In genomic region chr9:16575878-16576245, GRCh38 we compare ENCODE assay signal across 25 cellular contexts.
DNase-seq lines count a peak whose midpoint lies in the region; ATAC-seq, FAIRE-seq and TF ChIP-seq lines count a peak whose summit lies in the region.
"Had no signal": no experiment of that assay in that cellular context is flagged by ENCODE, and none has a peak within 500 bp of the region (broad histone marks: within the 10 kb centered on the region; RNA-seq: fewer than 3 reads in every experiment).

No MANE protein-coding gene starts in this region.

- TF ChIP-seq POLR2A in ovary (IDR thresholded peaks at IDR 0.05) (no peak), body of pancreas (IDR thresholded peaks at IDR 0.05) (no peak)

- no peaks in the 10 kb centered on the region for H3K27me3 Mint-ChIP-seq in glutamatergic neuron (ENCODE audit: unreplicated experiment)
- H3K27me3 Mint-ChIP-seq: activated B cell treated with CpG ODN at 0.5 μM for 24 hours; activated naive CD4-positive, alpha-beta T cell treated with anti-CD3 and anti-CD28 coated beads, Interleukin-2, amount 50 U/mL, for 24 hours; activated T-cell treated with anti-CD3 and anti-CD28 coated beads, Interleukin-2, amount 50 U/mL, for 24 hours had no signal

- no peak for ATAC-seq in body of pancreas
- ATAC-seq: activated CD8-positive, alpha-beta T cell treated with anti-CD3 and anti-CD28 coated beads, Interleukin-2, amount 10 ng/mL, durations not matched to agents 7 days and 5 days; stimulated activated naive CD8-positive, alpha-beta T cell treated with anti-CD3 and anti-CD28 coated beads, Interleukin-15, Interleukin-2, amounts not matched to agents 100 U/mL and 50 U/mL, for 24 hours had no signal

- H3K36me3 ChIP-seq in BLaER1, result peaks cover 5% of the 10 kb centered on the region; the same call in 1 of the 2 replicates
- H3K36me3 ChIP-seq in SK-N-MC (ENCODE audit: insufficient read depth, low read length), result no peaks in the 10 kb centered on the region
- H3K36me3 ChIP-seq in ovary, result no peaks in the 10 kb centered on the region
- no peaks in the 10 kb centered on the region for H3K36me3 ChIP-seq in body of pancreas (replicated peaks in 1 of 2; ENCODE audit: insufficient read depth in 1 of 2, low read depth in 2 of 2)
- H3K36me3 ChIP-seq: brain microvascular endothelial cell had no signal

- DNase-seq in SK-N-MC (ENCODE audit: low read depth, low spot score) (no peak), glutamatergic neuron (no peak), ovary (no peak), body of pancreas (no peak), AG20443 (ENCODE audit: low spot score) (no peak), H4 (ENCODE audit: low spot score) (no peak), RCC 7860 (ENCODE audit: low spot score) (no peak)
- DNase-seq: activated B cell treated with CpG ODN at 0.5 μM for 24 hours; activated CD8-positive, alpha-beta T cell treated with anti-CD3 and anti-CD28 coated beads, Interleukin-2, amount 10 ng/mL, durations not matched to agents 7 days and 5 days; activated T-cell treated with anti-CD3 and anti-CD28 coated beads, Interleukin-2, amount 50 U/mL, for 24 hours; brain microvascular endothelial cell; C1 segment of cervical spinal cord; cortex of kidney; Kasumi-1; kidney; NCI-H2081 treated with DMSO at 0.1 percent for 48 hours; NCI-H510A treated with DMSO at 0.1 percent for 48 hours; retina; SHP77 treated with DMSO at 0.1 percent for 48 hours; stimulated activated naive CD8-positive, alpha-beta T cell treated with anti-CD3 and anti-CD28 coated beads, Interleukin-15, Interleukin-2, amounts not matched to agents 100 U/mL and 50 U/mL, for 24 hours had no signal

- intact Hi-C loops in ovary (cut with DNase I), result no loop called here
- intact Hi-C loops in body of pancreas (cut with DNase I), result no loop called here

- H3K9me3 Mint-ChIP-seq in glutamatergic neuron (ENCODE audit: unreplicated experiment), result no peaks in the 10 kb centered on the region
- H3K9me3 Mint-ChIP-seq: activated B cell treated with CpG ODN at 0.5 μM for 24 hours; activated naive CD4-positive, alpha-beta T cell treated with anti-CD3 and anti-CD28 coated beads, Interleukin-2, amount 50 U/mL, for 24 hours; activated T-cell treated with anti-CD3 and anti-CD28 coated beads, Interleukin-2, amount 50 U/mL, for 24 hours; neural crest cell had no signal

- H3K4me1 Mint-ChIP-seq in glutamatergic neuron (ENCODE audit: low read depth, unreplicated experiment), result peaks cover 18% of the 10 kb centered on the region
- H3K4me1 Mint-ChIP-seq: activated B cell treated with CpG ODN at 0.5 μM for 24 hours; activated naive CD4-positive, alpha-beta T cell treated with anti-CD3 and anti-CD28 coated beads, Interleukin-2, amount 50 U/mL, for 24 hours had no signal

- H3K4me3 ChIP-seq in BLaER1 (no peak overlapping the region), SK-N-MC (no peak overlapping the region), ovary (peak overlapping the region; percentile 14), body of pancreas (no peak overlapping the region)
- H3K4me3 ChIP-seq: A549 had no signal

- TF ChIP-seq EP300 in ovary (IDR thresholded peaks at IDR 0.05), result no peak

- no peak for FAIRE-seq in RCC 7860 (lab: Jason Lieb, UNC)
- FAIRE-seq: A549, D721Med, kidney had no signal

- H3K27me3 ChIP-seq in BLaER1 (no peaks in the 10 kb centered on the region), ovary (no peaks in the 10 kb centered on the region), body of pancreas (no peaks in the 10 kb centered on the region)
- H3K27me3 ChIP-seq: brain microvascular endothelial cell had no signal

- peak overlapping the region; percentile 21; the same call in 1 of the 2 replicates for H3K27ac ChIP-seq in BLaER1
- H3K27ac ChIP-seq in SK-N-MC, result peak overlapping the region; percentile 18; the same call in 1 of the 2 replicates
- H3K27ac ChIP-seq in ovary, result peak overlapping the region in 1 of 2 donors; percentile 69
- H3K27ac ChIP-seq in body of pancreas, result no peak overlapping the region
- H3K27ac ChIP-seq: brain microvascular endothelial cell had no signal

- H3K4me1 ChIP-seq in BLaER1 (peaks cover 35% of the 10 kb centered on the region), ovary (ENCODE audit: insufficient read depth) (peaks cover 17% of the 10 kb centered on the region), body of pancreas (peaks cover 8% of the 10 kb centered on the region)

- TF ChIP-seq CTCF in glutamatergic neuron (IDR thresholded peaks at IDR 0.05; ENCODE audit: partially characterized antibody, unreplicated experiment), result no peak
- TF ChIP-seq CTCF in ovary (IDR thresholded peaks at IDR 0.05), result no peak
- TF ChIP-seq CTCF in body of pancreas (IDR thresholded peaks at IDR 0.05), result no peak

- H3K4me2 ChIP-seq in BLaER1, result peak overlapping the region; percentile 61
- H3K4me2 ChIP-seq: A549 had no signal

- H3K9me3 ChIP-seq in BLaER1, result no peaks in the 10 kb centered on the region
- no peaks in the 10 kb centered on the region for H3K9me3 ChIP-seq in SK-N-MC (ENCODE audit: low read depth, low read length)
- no peaks in the 10 kb centered on the region for H3K9me3 ChIP-seq in ovary
- no peaks in the 10 kb centered on the region for H3K9me3 ChIP-seq in body of pancreas
- H3K9me3 ChIP-seq: A549 had no signal

- H3K36me3 Mint-ChIP-seq in glutamatergic neuron (ENCODE audit: unreplicated experiment), result no peaks in the 10 kb centered on the region
- H3K36me3 Mint-ChIP-seq: activated naive CD4-positive, alpha-beta T cell treated with anti-CD3 and anti-CD28 coated beads, Interleukin-2, amount 50 U/mL, for 24 hours had no signal

- no peaks in the 10 kb centered on the region for H4K20me1 ChIP-seq in BLaER1

- peak overlapping the region; percentile 44 for H3K9ac ChIP-seq in BLaER1
- H3K9ac ChIP-seq in SK-N-MC (ENCODE audit: insufficient read length), result peak overlapping the region; percentile 9

- no peak overlapping the region for H3K4me3 Mint-ChIP-seq in glutamatergic neuron (ENCODE audit: unreplicated experiment)
- H3K4me3 Mint-ChIP-seq: activated B cell treated with CpG ODN at 0.5 μM for 24 hours; activated CD8-positive, alpha-beta T cell treated with anti-CD3 and anti-CD28 coated beads, Interleukin-2, amount 10 ng/mL, durations not matched to agents 7 days and 5 days; activated naive CD4-positive, alpha-beta T cell treated with anti-CD3 and anti-CD28 coated beads, Interleukin-2, amount 50 U/mL, for 24 hours; activated T-cell treated with anti-CD3 and anti-CD28 coated beads, Interleukin-2, amount 50 U/mL, for 24 hours; neural crest cell had no signal

- 5 to 10% (median 9%) methylated on average over 6 of the region's 6 CpGs for WGBS in ovary, 3 donors
- 57 to 64% methylated on average over 6 of the region's 6 CpGs for WGBS in body of pancreas, 2 donors

- peak overlapping the region; percentile 1 for H3K27ac Mint-ChIP-seq in glutamatergic neuron (ENCODE audit: unreplicated experiment)
- H3K27ac Mint-ChIP-seq: activated B cell treated with CpG ODN at 0.5 μM for 24 hours; activated CD8-positive, alpha-beta T cell treated with anti-CD3 and anti-CD28 coated beads, Interleukin-2, amount 10 ng/mL, durations not matched to agents 7 days and 5 days; activated naive CD4-positive, alpha-beta T cell treated with anti-CD3 and anti-CD28 coated beads, Interleukin-2, amount 50 U/mL, for 24 hours; activated T-cell treated with anti-CD3 and anti-CD28 coated beads, Interleukin-2, amount 50 U/mL, for 24 hours had no signal

Comparison
In these comparisons a context has a peak if more than half of its experiments do, and no peak if none do; other contexts are left out.
1. H3K27ac ChIP-seq: peak in BLaER1 (single experiment) and SK-N-MC (single experiment); none in body of pancreas (0 of 4).